20 cellular contexts compared by ENCODE assay signal in the genomic region with DNA sequence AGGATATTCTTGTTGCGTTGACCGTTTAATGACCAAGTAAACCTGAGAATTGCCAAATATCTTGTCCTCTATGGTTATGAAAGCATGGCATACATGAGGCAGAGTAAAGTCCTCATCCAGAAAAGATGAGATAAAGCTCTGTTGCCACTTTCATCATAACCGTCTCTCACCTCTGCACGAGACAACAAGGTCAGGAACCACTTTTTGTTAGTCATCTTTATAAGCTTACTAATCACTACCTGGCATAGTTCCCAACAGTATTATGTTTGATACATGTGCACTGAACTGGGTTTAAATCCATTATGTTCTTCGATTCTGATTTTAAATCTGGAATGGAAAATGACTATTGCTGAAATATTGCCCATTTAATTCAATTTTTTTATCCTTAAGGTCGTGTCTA. TPM values are rescaled to one million over a fixed set of nuclear protein-coding genes. Genes with fewer than 3 reads are reported as not detected.
DNase-seq lines count a peak whose midpoint lies in the region; ATAC-seq, FAIRE-seq and TF ChIP-seq lines count a peak whose summit lies in the region.
"Had no signal": no experiment of that assay in that cellular context is flagged by ENCODE, and none has a peak within 500 bp of the region (broad histone marks: within the 10 kb centered on the region; RNA-seq: fewer than 3 reads in every experiment).

No MANE protein-coding gene starts in this region.

- H2AFZ ChIP-seq in astrocyte (ENCODE audit: low read depth, low read length): no peak overlapping the region

- 58 to 70% methylated on average over 6 of the region's 6 CpGs for WGBS in pancreas, 2 donors

- H4K20me1 ChIP-seq in astrocyte (ENCODE audit: insufficient read depth, low read length): no peaks in the 10 kb centered on the region

- no peak overlapping the region for H3K27ac Mint-ChIP-seq in astrocyte (ENCODE audit: unreplicated experiment)
- H3K27ac Mint-ChIP-seq in CD14-positive monocyte: no peak overlapping the region
- H3K27ac Mint-ChIP-seq: T-helper 1 cell treated with Interleukin-12 subunit alpha and Interleukin-12 subunit beta and Interleukin-4 antibody, amounts not matched to agents 30 μg/mL and 1 μg/mL, for 36 hours had no signal

- H3K4me1 ChIP-seq in right atrium auricular region (peaks cover 0 to 7% of the 10 kb centered on the region in 2 donors), astrocyte (ENCODE audit: insufficient read depth, low read length) (peaks cover 16% of the 10 kb centered on the region), kidney (ENCODE audit: control insufficient read depth in 1 of 2, insufficient read depth in 1 of 2, low read depth in 1 of 2, low read length in 2 of 2) (no peaks in the 10 kb centered on the region), pancreas (peaks cover 0 to 4% (median 0%) of the 10 kb centered on the region in 3 donors)
- H3K4me1 ChIP-seq: Peyer's patch had no signal

- no peaks in the 10 kb centered on the region for H3K9me3 Mint-ChIP-seq in astrocyte (ENCODE audit: unreplicated experiment)
- H3K9me3 Mint-ChIP-seq in CD14-positive monocyte: peaks cover 0 to 8% (median 1%) of the 10 kb centered on the region in 7 donors
- H3K9me3 Mint-ChIP-seq: T-helper 1 cell treated with Interleukin-12 subunit alpha and Interleukin-12 subunit beta and Interleukin-4 antibody, amounts not matched to agents 30 μg/mL and 1 μg/mL, for 36 hours had no signal

- H3K4me3 ChIP-seq in right atrium auricular region (peak overlapping the region; percentile 21 to 62), astrocyte (ENCODE audit: insufficient read depth, low read depth, low read length) (no peak overlapping the region), kidney (ENCODE audit: low read length in 2 of 2) (peak overlapping the region; percentile 32 to 39), pancreas (no peak overlapping the region)

- H3K27ac ChIP-seq in right atrium auricular region (peak overlapping the region in 1 of 2 donors; percentile 31), astrocyte (ENCODE audit: low read depth, low read length) (no peak overlapping the region), kidney (ENCODE audit: low read depth in 2 of 2, low read length in 2 of 2) (peak overlapping the region in 1 of 2 donors; percentile 41), pancreas (no peak overlapping the region)
- H3K27ac ChIP-seq: Peyer's patch had no signal

- peak overlapping the region; percentile 34 for H3K4me2 ChIP-seq in astrocyte (ENCODE audit: low read length)

- H3K36me3 Mint-ChIP-seq in astrocyte (ENCODE audit: low read depth, unreplicated experiment): no peaks in the 10 kb centered on the region
- H3K36me3 Mint-ChIP-seq in CD14-positive monocyte: no peaks in the 10 kb centered on the region

- TF ChIP-seq CTCF in right atrium auricular region (IDR thresholded peaks at IDR 0.05) (no peak), astrocyte (IDR thresholded peaks at IDR 0.05; ENCODE audit: insufficient read depth, low read depth, low read length) (no peak), kidney (IDR thresholded peaks at IDR 0.05; ENCODE audit: borderline replicate concordance, extremely low read depth, insufficient read depth) (no peak), CD14-positive monocyte (IDR thresholded peaks at IDR 0.05) (no peak), pancreas (IDR thresholded peaks at IDR 0.05) (no peak)

- no peak for FAIRE-seq in astrocyte (lab: Jason Lieb, UNC)
- FAIRE-seq in kidney (lab: Jason Lieb, UNC): no peak
- no peak for FAIRE-seq in pancreas (lab: Jason Lieb, UNC)

- H3K4me1 Mint-ChIP-seq in astrocyte (ENCODE audit: low read depth, unreplicated experiment) (peaks cover 6% of the 10 kb centered on the region), CD14-positive monocyte (peaks cover 7% of the 10 kb centered on the region)

- intact Hi-C loops in Right ventricle myocardium inferior (cut with DNase I): no loop called here
- intact Hi-C loops in kidney (cut with DNase I): no loop called here
- intact Hi-C loops in CD14-positive monocyte (cut with micrococcal nuclease): no loop called here
- intact Hi-C loops in sciatic nerve (cut with DNase I): no loop called here
- intact Hi-C loops in pancreas (cut with DNase I): no loop called here

- DNase-seq in right atrium auricular region (ENCODE audit: low spot score) (no peak), Right ventricle myocardium inferior (ENCODE audit: missing footprints) (no peak), astrocyte (ENCODE audit: low read depth) (peak; percentile 54), kidney (no peak), CD14-positive monocyte (ENCODE audit: low spot score) (no peak), sciatic nerve (ENCODE audit: low spot score) (no peak), pancreas (no peak), OCI-M2 (lab: John Stamatoyannopoulos, UW; ENCODE audit: unreplicated experiment) (no peak)
- DNase-seq: activated CD4-positive, CD25-positive, alpha-beta regulatory T cell treated with anti-CD3 and anti-CD28 coated beads, Interleukin-2, amount 50 U/mL, for 72 hours; activated naive CD4-positive, alpha-beta T cell; effector CD4-positive, alpha-beta T cell; GF-D8; islet precursor cell; KBM-7; NCI-H1436 treated with DMSO at 0.1 percent for 48 hours; NCI-H510A; occipital lobe; Peyer's patch; stimulated activated CD4-positive, alpha-beta T cell treated with anti-CD3 and anti-CD28 coated beads, Interleukin-15, amount 100 ng/mL, for 24 hours had no signal

- H3K9ac ChIP-seq in astrocyte (ENCODE audit: low read length) (no peak overlapping the region), kidney (ENCODE audit: low read length in 2 of 2) (no peak overlapping the region)

- H3K36me3 ChIP-seq in right atrium auricular region (no peaks in the 10 kb centered on the region), astrocyte (ENCODE audit: insufficient read depth, low read length) (no peaks in the 10 kb centered on the region), kidney (ENCODE audit: control insufficient read depth in 1 of 2, insufficient read depth in 2 of 2, low read length in 2 of 2) (no peaks in the 10 kb centered on the region), pancreas (no peaks in the 10 kb centered on the region)
- H3K36me3 ChIP-seq: Peyer's patch had no signal

- H3K27me3 Mint-ChIP-seq in astrocyte (ENCODE audit: low read depth, unreplicated experiment): peaks cover 22% of the 10 kb centered on the region
- peaks cover 26 to 41% (median 32%) of the 10 kb centered on the region in 3 donors for H3K27me3 Mint-ChIP-seq in CD14-positive monocyte (ENCODE audit: low read depth in 3 of 3)

- no peaks in the 10 kb centered on the region for H3K27me3 ChIP-seq in right atrium auricular region
- H3K27me3 ChIP-seq in astrocyte (ENCODE audit: insufficient read depth, low read length): no peaks in the 10 kb centered on the region
- H3K27me3 ChIP-seq in pancreas: no peaks in the 10 kb centered on the region
- H3K27me3 ChIP-seq: Peyer's patch had no signal

- H3K9me3 ChIP-seq in right atrium auricular region (peaks cover 0 to 5% of the 10 kb centered on the region in 2 donors), astrocyte (ENCODE audit: insufficient read depth, low read depth, low read length) (no peaks in the 10 kb centered on the region), kidney (ENCODE audit: control insufficient read depth in 1 of 2, low read length in 2 of 2) (no peaks in the 10 kb centered on the region), pancreas (no peaks in the 10 kb centered on the region)
- H3K9me3 ChIP-seq: Peyer's patch had no signal

- no peaks in the 10 kb centered on the region for H3K79me2 ChIP-seq in astrocyte (ENCODE audit: insufficient read depth, low read length)

- ATAC-seq in Right ventricle myocardium inferior (no peak), sciatic nerve (no peak), pancreas (no peak)

- H3K4me3 Mint-ChIP-seq in astrocyte (ENCODE audit: unreplicated experiment) (no peak overlapping the region), CD14-positive monocyte (no peak overlapping the region)
- H3K4me3 Mint-ChIP-seq: T-helper 1 cell treated with Interleukin-12 subunit alpha and Interleukin-12 subunit beta and Interleukin-4 antibody, amounts not matched to agents 30 μg/mL and 1 μg/mL, for 36 hours had no signal

RNA-seq across cellular contexts. Expression of a gene that starts 31.2 kb away (rescaled TPM):
- total RNA-seq in right atrium auricular region: 10 to 100 TPM; 22.0 to 26.1 TPM
- total RNA-seq in Right ventricle myocardium inferior: 38.1 TPM
- 2.2 and 2.5 TPM in 2 replicates for total RNA-seq in astrocyte
- total RNA-seq in kidney: 71.6 TPM
- polyA plus RNA-seq in kidney (ENCODE audit: insufficient read depth, low read depth, low replicate concordance): 13.5 TPM
- not detected for polyA plus RNA-seq in CD14-positive monocyte
- 40.5 TPM for total RNA-seq in sciatic nerve
- total RNA-seq in pancreas: 1 to 10 TPM; 2.9 to 5.5 (median 4.4) TPM
- 1 to 10 TPM; 2.2 to 5.1 TPM for polyA plus RNA-seq in pancreas

Comparison
In these comparisons a context has a peak if more than half of its experiments do, and no peak if none do; other contexts are left out.
1. H3K4me3 ChIP-seq: peak in right atrium auricular region (2 of 2) and kidney (2 of 2); none in astrocyte (single experiment) and pancreas (0 of 4).